Comparison of ENCODE assay signal across 8 cellular contexts in the genomic region with DNA sequence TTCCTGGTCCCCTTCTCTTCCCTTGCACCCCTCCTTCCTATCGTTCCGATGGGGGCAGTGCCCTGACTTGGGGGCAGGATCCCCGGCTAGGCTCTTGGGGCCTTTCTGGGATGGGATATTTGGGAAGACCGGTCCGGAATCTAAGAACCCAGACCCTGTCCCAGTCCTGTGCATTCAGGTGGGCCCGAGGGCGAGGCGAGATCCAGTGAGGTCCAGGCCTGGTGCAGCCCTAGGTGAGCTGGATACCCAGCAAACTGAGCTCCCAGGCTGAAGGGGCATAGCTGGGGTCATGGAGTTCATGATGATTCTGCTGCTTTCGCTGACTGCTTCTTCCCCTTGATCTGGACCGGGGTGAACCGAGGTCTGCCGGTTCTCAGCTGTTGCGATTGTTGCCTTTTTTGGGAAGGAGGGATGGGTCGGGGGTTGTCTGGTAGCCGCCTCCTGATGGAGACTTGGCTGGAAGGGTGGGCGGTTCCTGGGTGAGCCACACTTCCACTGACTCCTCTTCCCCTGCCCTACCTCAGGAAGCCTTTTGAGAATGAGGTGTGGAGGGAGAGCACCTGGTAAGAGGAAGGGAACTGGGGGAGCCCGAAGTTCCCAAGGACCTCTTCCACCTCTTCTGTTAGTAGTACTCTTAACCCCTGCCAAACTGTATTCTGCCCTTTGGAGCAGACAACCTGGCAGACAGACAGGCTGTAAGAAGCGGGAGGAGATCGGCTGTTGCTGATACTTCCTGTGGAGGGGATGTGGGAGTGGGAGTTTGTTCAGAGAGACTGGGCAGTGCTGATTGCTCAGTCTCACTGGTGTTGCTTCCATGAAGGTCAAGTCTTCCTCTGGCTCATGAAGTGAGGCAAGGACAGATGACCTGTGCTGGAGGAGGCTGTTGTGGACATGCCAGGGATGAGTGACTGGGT. TPM values are rescaled to one million over a fixed set of nuclear protein-coding genes. Genes with fewer than 3 reads are reported as not detected.
DNase-seq lines count a peak whose midpoint lies in the region; ATAC-seq and TF ChIP-seq lines count a peak whose summit lies in the region.

No MANE protein-coding gene starts in this region.

- H3K36me3 ChIP-seq in endocrine pancreas (ENCODE audit: control insufficient read depth, insufficient read depth, low read length) = no peaks in the 10 kb centered on the region

- H3K27me3 ChIP-seq in endocrine pancreas (ENCODE audit: control insufficient read depth, insufficient read depth, low read length) = no peaks in the 10 kb centered on the region

- intact Hi-C loops in left cardiac atrium (cut with DNase I) = loop anchor here (5.0 kb wide), 2 partner anchors 34 to 44 kb away; no protein-coding TSS in a partner anchor
- intact Hi-C loops in cardiac septum (cut with DNase I) = loop anchor here (2.0 kb wide), 1 partner anchor 38 kb away; the partner anchor contains the start of gene PHYHD1

- H3K27ac Mint-ChIP-seq in nephron = peak overlapping the region; percentile 90 to 97 (median 96)

- peak overlapping the region; percentile 53 for H3K4me3 ChIP-seq in endocrine pancreas (ENCODE audit: control insufficient read depth, insufficient read depth, low read length)

- peak overlapping the region; percentile 100 for H3K27ac ChIP-seq in RWPE1

- TF ChIP-seq CTCF in RWPE1 (conservative IDR thresholded peaks at IDR 0.05; ENCODE audit: low read depth) (no peak), nephron (IDR thresholded peaks at IDR 0.05; ENCODE audit: unreplicated experiment in 3 of 3) (no peak)

- H3K4me3 Mint-ChIP-seq in nephron = peak overlapping the region; percentile 98 to 99 (median 99)

- H3K9me3 Mint-ChIP-seq in nephron = no peaks in the 10 kb centered on the region

- DNase-seq in left cardiac atrium (peak; percentile 44), cardiac septum (ENCODE audit: low spot score) (no peak), RWPE1 (ENCODE audit: low spot score) (peak; percentile 48)

- POLR2A ChIA-PET in RWPE1 (lab: Yijun Ruan, JAX; ENCODE audit: low non-redundant PET) = interaction anchor here (0.6 to 1.3 kb wide), 2 partner anchors 9 to 85 kb away, joined by 4 to 5 read pairs; no protein-coding TSS in a partner anchor

- ATAC-seq in left cardiac atrium (peak; percentile 1 to 25), HG03280 (IDR thresholded peaks at IDR 0.05; ENCODE audit: unreplicated experiment) (no peak), HG02973 (IDR thresholded peaks at IDR 0.05; ENCODE audit: unreplicated experiment) (no peak), HG03457 (IDR thresholded peaks at IDR 0.05; ENCODE audit: unreplicated experiment) (no peak)

- CTCF ChIA-PET in RWPE1 (lab: Yijun Ruan, JAX) = interaction anchor here (2.8 kb wide), 1 partner anchor 45 kb away, joined by 10 read pairs; no protein-coding TSS in a partner anchor

- H3K36me3 Mint-ChIP-seq in nephron (ENCODE audit: low read depth) = peaks cover 14% of the 10 kb centered on the region

- peaks cover 41% of the 10 kb centered on the region for H3K4me1 Mint-ChIP-seq in nephron

- H3K9ac ChIP-seq in endocrine pancreas (ENCODE audit: control insufficient read depth, insufficient read depth, low read length) = peak overlapping the region; percentile 27

- peaks cover 4% of the 10 kb centered on the region for H3K27me3 Mint-ChIP-seq in nephron (ENCODE audit: low read depth)

- H3K4me1 ChIP-seq in endocrine pancreas (ENCODE audit: control insufficient read depth, insufficient read depth, low read length) = no peaks in the 10 kb centered on the region

- no peaks in the 10 kb centered on the region for H3K9me3 ChIP-seq in endocrine pancreas (ENCODE audit: control insufficient read depth, low read length)

RNA-seq across cellular contexts. Expression of gene LRRC8A, which starts 1.0 kb away (rescaled TPM):
- total RNA-seq in left cardiac atrium (10 to 100 TPM; 23.7 to 47.8 TPM), cardiac septum (24.2 TPM)

RNA-seq across cellular contexts. Expression of gene KYAT1, which starts 1.2 kb away (rescaled TPM):
- 10 to 100 TPM; 10.4 to 10.8 TPM for total RNA-seq in left cardiac atrium
- total RNA-seq in cardiac septum = 9.2 TPM

RNA-seq across cellular contexts. Expression of gene PHYHD1, which starts 37.8 kb away (rescaled TPM):
- total RNA-seq in left cardiac atrium (10 to 100 TPM; 21.4 to 28.2 TPM), cardiac septum (21.9 TPM)

RNA-seq across cellular contexts. Expression of gene SPOUT1, which starts 53.3 kb away (rescaled TPM):
- 10 to 100 TPM; 18.5 to 20.9 TPM for total RNA-seq in left cardiac atrium
- total RNA-seq in cardiac septum = 18.0 TPM

Comparison
In these comparisons a context has a peak if more than half of its experiments do, and no peak if none do; other contexts are left out.
1. ATAC-seq: peak in left cardiac atrium (2 of 2); none in HG03280 (single experiment), HG02973 (single experiment) and HG03457 (single experiment).